16 cellular contexts compared by ENCODE assay signal in genomic region chr19:14110650-14111049, GRCh38. TPM values are rescaled to one million over a fixed set of nuclear protein-coding genes. Genes with fewer than 3 reads are reported as not detected.
DNase-seq lines count a peak whose midpoint lies in the region; ATAC-seq and TF ChIP-seq lines count a peak whose summit lies in the region.
"Had no signal": no experiment of that assay in that cellular context is flagged by ENCODE, and none has a peak within 500 bp of the region (broad histone marks: within the 10 kb centered on the region; RNA-seq: fewer than 3 reads in every experiment).

No MANE protein-coding gene starts in this region.

- no peaks in the 10 kb centered on the region for H3K27me3 Mint-ChIP-seq in CD8-positive, alpha-beta T cell (ENCODE audit: low read depth)
- H3K27me3 Mint-ChIP-seq in chondrocyte (ENCODE audit: low read depth): no peaks in the 10 kb centered on the region
- H3K27me3 Mint-ChIP-seq in osteocyte (ENCODE audit: unreplicated experiment): no peaks in the 10 kb centered on the region
- no peaks in the 10 kb centered on the region for H3K27me3 Mint-ChIP-seq in T-helper 17 cell

- H3K27ac Mint-ChIP-seq in CD8-positive, alpha-beta T cell: peak overlapping the region; percentile 49
- H3K27ac Mint-ChIP-seq in chondrocyte (ENCODE audit: unreplicated experiment) (peak overlapping the region; percentile 12), osteocyte (ENCODE audit: unreplicated experiment) (peak overlapping the region; percentile 45), T-helper 17 cell (no peak overlapping the region)

- no peak overlapping the region for H3K4me3 ChIP-seq in CD8-positive, alpha-beta T cell (ENCODE audit: low read depth, low read length)
- H3K4me3 ChIP-seq in HEK293 (ENCODE audit: low read depth, low read length): no peak overlapping the region
- H3K4me3 ChIP-seq: BLaER1 had no signal

- no peaks in the 10 kb centered on the region for H3K27me3 ChIP-seq in CD8-positive, alpha-beta T cell (ENCODE audit: insufficient read depth, low read length)
- H3K27me3 ChIP-seq: BLaER1 had no signal

- H3K4me1 Mint-ChIP-seq in CD8-positive, alpha-beta T cell (ENCODE audit: low read depth): peaks cover 32% of the 10 kb centered on the region
- H3K4me1 Mint-ChIP-seq in chondrocyte (ENCODE audit: low read depth) (peaks cover 23% of the 10 kb centered on the region), osteocyte (ENCODE audit: unreplicated experiment) (peaks cover 34% of the 10 kb centered on the region), T-helper 17 cell (peaks cover 11% of the 10 kb centered on the region)

- H3K4me1 ChIP-seq in CD8-positive, alpha-beta T cell (ENCODE audit: insufficient read depth, low read length): peaks cover 25% of the 10 kb centered on the region
- H3K4me1 ChIP-seq in HEK293 (ENCODE audit: control insufficient read depth, insufficient read depth, low read length): peaks cover 9% of the 10 kb centered on the region

- peaks cover 21% of the 10 kb centered on the region for H3K36me3 Mint-ChIP-seq in CD8-positive, alpha-beta T cell
- H3K36me3 Mint-ChIP-seq in chondrocyte (ENCODE audit: low read depth) (peaks cover 2% of the 10 kb centered on the region), osteocyte (ENCODE audit: unreplicated experiment) (peaks cover 2% of the 10 kb centered on the region), T-helper 17 cell (ENCODE audit: low read depth) (no peaks in the 10 kb centered on the region)

- no peak overlapping the region for H3K4me3 Mint-ChIP-seq in CD8-positive, alpha-beta T cell
- H3K4me3 Mint-ChIP-seq in chondrocyte (ENCODE audit: unreplicated experiment): no peak overlapping the region
- no peak overlapping the region for H3K4me3 Mint-ChIP-seq in osteocyte (ENCODE audit: unreplicated experiment)
- no peak overlapping the region for H3K4me3 Mint-ChIP-seq in T-helper 17 cell

- H3K9me3 Mint-ChIP-seq in CD8-positive, alpha-beta T cell: no peaks in the 10 kb centered on the region
- H3K9me3 Mint-ChIP-seq in chondrocyte (ENCODE audit: low read depth): no peaks in the 10 kb centered on the region
- no peaks in the 10 kb centered on the region for H3K9me3 Mint-ChIP-seq in osteocyte (ENCODE audit: unreplicated experiment)

- H3K27ac ChIP-seq in CD8-positive, alpha-beta T cell (ENCODE audit: low read depth, low read length): no peak overlapping the region
- H3K27ac ChIP-seq in HEK293 (ENCODE audit: extremely low read depth, low read depth, low read length): no peak overlapping the region
- H3K27ac ChIP-seq: BLaER1 had no signal

- no peak for TF ChIP-seq CTCF in CD8-positive, alpha-beta T cell (IDR thresholded peaks at IDR 0.05)
- TF ChIP-seq CTCF in HEK293 (tag by site-specific recombination; IDR thresholded peaks at IDR 0.05) (no peak), chondrocyte (IDR thresholded peaks at IDR 0.05) (no peak), osteocyte (IDR thresholded peaks at IDR 0.05) (no peak)

- H3K9me3 ChIP-seq in CD8-positive, alpha-beta T cell (ENCODE audit: low read length): no peaks in the 10 kb centered on the region
- H3K9me3 ChIP-seq in HEK293 (ENCODE audit: control insufficient read depth, insufficient read depth, low read depth, low read length) (no peaks in the 10 kb centered on the region), T-helper 17 cell (ENCODE audit: control insufficient read depth, low read length, poor library complexity, severe bottlenecking) (no peaks in the 10 kb centered on the region)
- H3K9me3 ChIP-seq: BLaER1 had no signal

- peaks cover 4% of the 10 kb centered on the region for H3K36me3 ChIP-seq in CD8-positive, alpha-beta T cell (ENCODE audit: insufficient read depth, low read length)
- peaks cover under 1 to 21% of the 10 kb centered on the region in 2 experiments; a peak in 2 of 3 replicates for H3K36me3 ChIP-seq in HEK293 (ENCODE audit: control insufficient read depth in 2 of 2, insufficient read depth in 1 of 2, low read length in 2 of 2)

- POLR2A ChIA-PET in CD8-positive, alpha-beta T cell (lab: Charles Lee): no interaction called here
- POLR2A ChIA-PET in HEK293 (lab: Yijun Ruan, JAX): interaction anchor here (0.6 to 1.5 kb wide), 2 partner anchors 26 to 27 kb away, joined by 3 to 4 read pairs; partner anchors contain the start of gene ASF1B

- intact Hi-C loops in CD8-positive, alpha-beta T cell (cut with DNase I, micrococcal nuclease): no loop called here

- ATAC-seq in CD8-positive, alpha-beta T cell: no peak
- ATAC-seq in GM18517 (IDR thresholded peaks at IDR 0.05; ENCODE audit: unreplicated experiment) (no peak), T-helper 17 cell (no peak), GM21737 (IDR thresholded peaks at IDR 0.05; ENCODE audit: unreplicated experiment) (no peak), GM19023 (IDR thresholded peaks at IDR 0.05; ENCODE audit: unreplicated experiment) (no peak)
- ATAC-seq: HCT116 had no signal

- CTCF ChIA-PET in CD8-positive, alpha-beta T cell (lab: Charles Lee): interaction anchor here (0.7 to 1.8 kb wide), 3 partner anchors 23 to 222 kb away, joined by 3 to 4 read pairs (median 3); no protein-coding TSS in a partner anchor
- CTCF ChIA-PET in HEK293 (lab: Yijun Ruan, JAX): interaction anchor here (1.8 kb wide), 1 partner anchor 231 kb away, joined by 4 read pairs; no protein-coding TSS in a partner anchor

- no peak for DNase-seq in CD8-positive, alpha-beta T cell
- DNase-seq in chondrocyte (ENCODE audit: low spot score): no peak
- DNase-seq in osteocyte (ENCODE audit: extremely low spot score, unreplicated experiment): no peak
- DNase-seq in T-helper 17 cell: no peak
- DNase-seq: DMS153, KBM-7, NCI-H1092 treated with DMSO at 0.1 percent for 48 hours, NCI-H1694 treated with DMSO at 0.1 percent for 48 hours had no signal

TF ChIP-seq in HEK293, 187 proteins besides CTCF, POLR2A, EP300 and RAD21:
- TF ChIP-seq GLIS1 (tag by site-specific recombination; IDR thresholded peaks at IDR 0.05): peak; percentile 42
- no peak for TF ChIP-seq ZNF48 (tag by site-specific recombination; IDR thresholded peaks at IDR 0.05)

RNA-seq across cellular contexts. Expression of gene PRKACA, which starts 6.9 kb away (rescaled TPM):
- 10 to 100 TPM; 37.0 to 40.8 TPM for total RNA-seq in CD8-positive, alpha-beta T cell
- total RNA-seq in chondrocyte (81.4 to 103 TPM (median 88.2 TPM) in 3 replicates), osteocyte (109 and 115 TPM in 2 replicates), T-helper 17 cell (10 to 100 TPM; 35.2 to 38.5 TPM)

RNA-seq across cellular contexts. Expression of gene SAMD1, which starts 20.1 kb away (rescaled TPM):
- 10 to 100 TPM; 35.2 to 37.5 TPM for total RNA-seq in CD8-positive, alpha-beta T cell
- total RNA-seq in chondrocyte (41.8 to 48.8 TPM (median 42.5 TPM) in 3 replicates), osteocyte (34.9 and 38.9 TPM in 2 replicates), T-helper 17 cell (10 to 100 TPM; 24.8 to 25.3 TPM)

RNA-seq across cellular contexts. Expression of gene C19orf67, which starts 25.1 kb away (rescaled TPM):
- not detected for total RNA-seq in CD8-positive, alpha-beta T cell
- not detected in 3 replicates for total RNA-seq in chondrocyte
- total RNA-seq in osteocyte: 0.54 TPM in 1 of 2 replicates, not detected in the other
- under 1 TPM; 0.22 to 0.31 TPM for total RNA-seq in T-helper 17 cell
- total RNA-seq: MCF 10A, SK-MEL-5 had no signal

RNA-seq across cellular contexts. Expression of gene ASF1B, which starts 25.7 kb away (rescaled TPM):
- total RNA-seq in CD8-positive, alpha-beta T cell: 1 to 10 TPM in 1 of 2 experiments, under 1 TPM in 1; 0.60 to 1.6 TPM
- total RNA-seq in chondrocyte: 2.8 to 11.3 TPM (median 3.6 TPM) in 3 replicates
- total RNA-seq in osteocyte: 4.5 and 5.5 TPM in 2 replicates
- 1 to 10 TPM; 1.5 to 1.9 TPM for total RNA-seq in T-helper 17 cell

RNA-seq across cellular contexts. Expression of gene MISP3, which starts 38.1 kb away (rescaled TPM):
- total RNA-seq in CD8-positive, alpha-beta T cell: under 1 TPM; 0.25 to 0.41 TPM
- total RNA-seq in chondrocyte: 1.00 to 3.7 TPM (median 2.0 TPM) in 3 replicates
- 1.8 and 2.1 TPM in 2 replicates for total RNA-seq in osteocyte
- total RNA-seq in T-helper 17 cell: 1 to 10 TPM in 1 of 2 donors, under 1 TPM in 1; 0.65 to 1.3 TPM
